Comparison of ENCODE assay signal across 12 cellular contexts in the genomic region with DNA sequence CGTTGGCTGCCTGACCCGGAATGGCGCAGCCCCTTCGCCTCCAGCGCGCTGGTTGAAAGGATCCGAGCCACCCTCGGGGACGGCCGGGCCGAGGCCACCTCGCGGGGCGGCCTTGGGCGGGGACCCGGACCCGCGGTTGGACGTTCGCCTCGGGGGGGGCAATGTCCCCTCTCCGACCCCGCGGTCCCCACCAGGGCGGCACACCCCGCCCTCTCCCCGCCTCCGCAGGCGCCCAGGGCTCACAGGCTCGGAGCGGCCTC. TPM values are rescaled to one million over a fixed set of nuclear protein-coding genes. Genes with fewer than 3 reads are reported as not detected.
DNase-seq lines count a peak whose midpoint lies in the region; ATAC-seq and TF ChIP-seq lines count a peak whose summit lies in the region.
"Had no signal": no experiment of that assay in that cellular context is flagged by ENCODE, and none has a peak within 500 bp of the region (broad histone marks: within the 10 kb centered on the region; RNA-seq: fewer than 3 reads in every experiment).

No MANE protein-coding gene starts in this region.

- ATAC-seq in lung (ENCODE audit: insufficient read depth, low FRiP score) (no peak), left lobe of liver (no peak)

- WGBS in ectodermal cell, 2 experiments: 1% methylated on average over 31 of the region's 31 CpGs
- WGBS in lung, 2 donors: 0 to 2% methylated on average over 7 to 31 of the region's 31 CpGs
- no CpG with 5 or more reads among the region's 31 CpGs for WGBS in suprapubic skin

- H3K4me3 ChIP-seq in HUES6 (ENCODE audit: low read depth, low read length) (peak overlapping the region; percentile 78), ectodermal cell (ENCODE audit: insufficient read depth, low read depth, low read length) (peak overlapping the region; percentile 35), lung (peak overlapping the region; percentile 24), suprapubic skin (peak overlapping the region; percentile 60)

- TF ChIP-seq POLR2A in suprapubic skin (IDR thresholded peaks at IDR 0.05): no peak

- DNase-seq in lung (ENCODE audit: low spot score) (no peak), suprapubic skin (ENCODE audit: low spot score in 2 of 2) (no peak), LoVo (ENCODE audit: low spot score) (no peak), hepatic stellate cell (ENCODE audit: low spot score) (no peak), cerebellar cortex (ENCODE audit: low spot score) (no peak), left lobe of liver (ENCODE audit: low spot score) (no peak)
- DNase-seq: activated CD4-positive, alpha-beta memory T cell treated with anti-CD3 and anti-CD28 coated beads, Interleukin-2, amount 10 ng/mL, durations not matched to agents 7 days and 5 days; amniotic stem cell; SHP77; stimulated activated CD4-positive, alpha-beta T cell treated with anti-CD3 and anti-CD28 coated beads, Interleukin-4, amount 100 ng/mL, for 4 hours had no signal

- H3K36me3 ChIP-seq in HUES6 (ENCODE audit: control insufficient read depth, insufficient read depth, low read length) (no peaks in the 10 kb centered on the region; the same call in 1 of the 2 replicates), ectodermal cell (ENCODE audit: control insufficient read depth, insufficient read depth, low read length) (no peaks in the 10 kb centered on the region), lung (ENCODE audit: control insufficient read depth in 2 of 2, insufficient read depth in 2 of 2, low read length in 2 of 2) (no peaks in the 10 kb centered on the region), suprapubic skin (no peaks in the 10 kb centered on the region)

- H3K27me3 ChIP-seq in HUES6 (ENCODE audit: control insufficient read depth, insufficient read depth, low read length) (peaks cover 57% of the 10 kb centered on the region), ectodermal cell (ENCODE audit: control insufficient read depth, insufficient read depth, low read length, poor library complexity, severe bottlenecking) (peaks cover 71% of the 10 kb centered on the region), lung (ENCODE audit: control insufficient read depth, insufficient read depth) (peaks cover 5% of the 10 kb centered on the region), suprapubic skin (peaks cover 73% of the 10 kb centered on the region)

- H3K9me3 ChIP-seq in HUES6 (ENCODE audit: control insufficient read depth, insufficient read depth, low read depth, low read length) (no peaks in the 10 kb centered on the region), ectodermal cell (ENCODE audit: control insufficient read depth, low read length) (no peaks in the 10 kb centered on the region), lung (ENCODE audit: control insufficient read depth in 2 of 2, insufficient read depth in 1 of 2, low read length in 1 of 2) (no peaks in the 10 kb centered on the region), suprapubic skin (no peaks in the 10 kb centered on the region)

- no peak overlapping the region for H3K9ac ChIP-seq in HUES6 (ENCODE audit: low read length)

- no peak for TF ChIP-seq EP300 in suprapubic skin (IDR thresholded peaks at IDR 0.05)

- TF ChIP-seq CTCF in lung (IDR thresholded peaks at IDR 0.05; ENCODE audit: control extremely low read depth, extremely low read depth) (no peak), suprapubic skin (IDR thresholded peaks at IDR 0.05) (no peak)

- peaks cover 9% of the 10 kb centered on the region; the same call in 1 of the 2 replicates for H3K4me1 ChIP-seq in HUES6 (ENCODE audit: control insufficient read depth, insufficient read depth, low read length)
- peaks cover 30% of the 10 kb centered on the region for H3K4me1 ChIP-seq in ectodermal cell (ENCODE audit: control insufficient read depth, insufficient read depth, low read length)
- H3K4me1 ChIP-seq in lung (ENCODE audit: control insufficient read depth in 2 of 2, insufficient read depth in 2 of 2, low read length in 2 of 2): peaks cover 0 to 3% of the 10 kb centered on the region in 2 donors
- H3K4me1 ChIP-seq in suprapubic skin: peaks cover 36% of the 10 kb centered on the region

- H3K27ac ChIP-seq in HUES6 (ENCODE audit: low read depth, low read length) (no peak overlapping the region), ectodermal cell (ENCODE audit: insufficient read depth, low read depth, low read length, poor library complexity, severe bottlenecking) (no peak overlapping the region), lung (ENCODE audit: low read depth in 1 of 2, low read length in 1 of 2) (no peak overlapping the region), suprapubic skin (peak overlapping the region; percentile 52)

RNA-seq across cellular contexts. Expression of gene SOX8, which starts 1.0 kb away (rescaled TPM):
- polyA plus RNA-seq in ectodermal cell (2013, experiment 1 of 4): 2.9 TPM
- 3.7 TPM for polyA plus RNA-seq in ectodermal cell (2013, experiment 2 of 4)
- 4.2 TPM for polyA plus RNA-seq in ectodermal cell (2013, experiment 3 of 4)
- polyA plus RNA-seq in ectodermal cell (2013, experiment 4 of 4): 4.1 TPM
- total RNA-seq in lung (1 to 10 TPM in 1 of 2 donors, under 1 TPM in 1; 0.40 to 4.0 TPM), suprapubic skin (10 to 100 TPM in 1 of 4 donors, 1 to 10 TPM in 3; 4.0 to 12.2 (median 7.3) TPM), left lobe of liver (not detected)
- under 1 TPM; 0.33 to 0.39 TPM for polyA plus RNA-seq in lung

RNA-seq across cellular contexts. Expression of gene LMF1, which starts 9.7 kb away (rescaled TPM):
- 14.8 TPM for polyA plus RNA-seq in ectodermal cell (2013, experiment 1 of 4)
- 13.8 TPM for polyA plus RNA-seq in ectodermal cell (2013, experiment 2 of 4)
- polyA plus RNA-seq in ectodermal cell (2013, experiment 3 of 4): 10.0 TPM
- 12.3 TPM for polyA plus RNA-seq in ectodermal cell (2013, experiment 4 of 4)
- total RNA-seq in lung: 10 to 100 TPM; 22.1 to 23.7 TPM
- 10 to 100 TPM in 1 of 2 donors, 1 to 10 TPM in 1; 9.1 to 19.0 TPM for polyA plus RNA-seq in lung
- total RNA-seq in suprapubic skin: 100 to 1,000 TPM in 1 of 4 donors, 10 to 100 TPM in 3; 32.1 to 117 (median 38.0) TPM
- total RNA-seq in left lobe of liver: 13.5 TPM

Comparison
In these comparisons a context has a peak if more than half of its experiments do, and no peak if none do; other contexts are left out.
1. H3K4me3 ChIP-seq: peak in every context shown above with its lines; median percentile 78 in HUES6; 60 in suprapubic skin; 35 in ectodermal cell; 24 in lung.